8 cellular contexts compared by ENCODE assay signal in the genomic region with DNA sequence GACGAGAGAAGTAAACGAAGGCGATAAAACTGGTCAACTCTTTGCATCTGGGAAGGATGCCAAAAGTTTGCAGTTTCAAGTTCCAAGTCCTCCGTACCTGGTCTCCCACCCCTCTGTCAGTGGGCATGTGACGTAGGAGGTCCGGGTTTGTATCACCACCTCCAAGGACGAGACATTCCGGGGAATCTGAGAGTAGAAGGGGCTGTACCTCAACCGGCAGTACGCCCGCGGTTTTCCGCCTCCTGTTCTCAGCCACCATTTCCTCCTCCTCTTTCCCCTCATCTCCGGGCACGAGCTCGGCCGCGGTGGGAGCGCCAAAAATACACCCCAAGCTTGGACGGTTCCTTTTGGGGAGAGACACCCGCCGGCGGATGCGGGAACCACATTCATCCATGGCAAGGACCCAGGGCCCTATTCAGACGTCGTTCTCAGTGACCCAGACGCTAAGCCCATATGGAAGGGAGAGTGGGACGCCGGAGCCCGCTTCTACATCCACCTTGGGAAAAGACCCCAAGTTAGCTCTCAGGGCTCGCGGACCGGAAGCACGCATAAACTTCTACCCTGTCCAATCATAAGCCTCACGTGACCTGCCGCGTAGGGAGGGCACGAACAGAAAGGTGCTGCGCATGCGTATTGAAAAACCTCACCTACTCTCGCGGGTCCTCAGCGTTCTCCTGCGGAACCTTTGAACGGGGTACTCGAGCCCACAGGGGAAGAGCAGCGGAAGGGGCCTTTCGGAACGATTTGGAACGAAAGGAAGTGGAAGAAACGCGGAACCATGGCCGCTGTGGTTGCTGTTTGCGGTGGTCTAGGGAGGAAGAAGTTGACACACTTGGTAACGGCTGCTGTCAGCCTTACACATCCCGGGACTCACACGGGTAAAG. TPM values are rescaled to one million over a fixed set of nuclear protein-coding genes. Genes with fewer than 3 reads are reported as not detected.
A peak's percentile ranks its signal among the peaks of the same experiment; 100 is the strongest.
DNase-seq lines count a peak whose midpoint lies in the region; ATAC-seq and TF ChIP-seq lines count a peak whose summit lies in the region.

A gene with protein sequence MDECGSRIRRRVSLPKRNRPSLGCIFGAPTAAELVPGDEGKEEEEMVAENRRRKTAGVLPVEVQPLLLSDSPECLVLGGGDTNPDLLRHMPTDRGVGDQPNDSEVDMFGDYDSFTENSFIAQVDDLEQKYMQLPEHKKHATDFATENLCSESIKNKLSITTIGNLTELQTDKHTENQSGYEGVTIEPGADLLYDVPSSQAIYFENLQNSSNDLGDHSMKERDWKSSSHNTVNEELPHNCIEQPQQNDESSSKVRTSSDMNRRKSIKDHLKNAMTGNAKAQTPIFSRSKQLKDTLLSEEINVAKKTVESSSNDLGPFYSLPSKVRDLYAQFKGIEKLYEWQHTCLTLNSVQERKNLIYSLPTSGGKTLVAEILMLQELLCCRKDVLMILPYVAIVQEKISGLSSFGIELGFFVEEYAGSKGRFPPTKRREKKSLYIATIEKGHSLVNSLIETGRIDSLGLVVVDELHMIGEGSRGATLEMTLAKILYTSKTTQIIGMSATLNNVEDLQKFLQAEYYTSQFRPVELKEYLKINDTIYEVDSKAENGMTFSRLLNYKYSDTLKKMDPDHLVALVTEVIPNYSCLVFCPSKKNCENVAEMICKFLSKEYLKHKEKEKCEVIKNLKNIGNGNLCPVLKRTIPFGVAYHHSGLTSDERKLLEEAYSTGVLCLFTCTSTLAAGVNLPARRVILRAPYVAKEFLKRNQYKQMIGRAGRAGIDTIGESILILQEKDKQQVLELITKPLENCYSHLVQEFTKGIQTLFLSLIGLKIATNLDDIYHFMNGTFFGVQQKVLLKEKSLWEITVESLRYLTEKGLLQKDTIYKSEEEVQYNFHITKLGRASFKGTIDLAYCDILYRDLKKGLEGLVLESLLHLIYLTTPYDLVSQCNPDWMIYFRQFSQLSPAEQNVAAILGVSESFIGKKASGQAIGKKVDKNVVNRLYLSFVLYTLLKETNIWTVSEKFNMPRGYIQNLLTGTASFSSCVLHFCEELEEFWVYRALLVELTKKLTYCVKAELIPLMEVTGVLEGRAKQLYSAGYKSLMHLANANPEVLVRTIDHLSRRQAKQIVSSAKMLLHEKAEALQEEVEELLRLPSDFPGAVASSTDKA (minus strand): TSS at position 524 of the 884 bp plus-strand sequence. CDS start 130 bp downstream, at position 394.
TSS of gene MRPS18C (plus strand) at position 759 of the 884 bp plus-strand sequence. CDS start at position 779, 20 bp downstream.

- peaks cover 54% of the 10 kb centered on the region for H3K36me3 Mint-ChIP-seq in activated naive CD4-positive, alpha-beta T cell treated with anti-CD3 and anti-CD28 coated beads, Interleukin-2, amount 10 ng/mL, durations not matched to agents 7 days and 5 days

- H3K9me3 Mint-ChIP-seq in activated naive CD4-positive, alpha-beta T cell treated with anti-CD3 and anti-CD28 coated beads, Interleukin-2, amount 10 ng/mL, durations not matched to agents 7 days and 5 days: no peaks in the 10 kb centered on the region

- peak within 1 kb of the TSS; percentile 100 for H3K27ac Mint-ChIP-seq in activated naive CD4-positive, alpha-beta T cell treated with anti-CD3 and anti-CD28 coated beads, Interleukin-2, amount 10 ng/mL, durations not matched to agents 7 days and 5 days

- H3K4me3 ChIP-seq in NB4 (ENCODE audit: low read depth, low read length): peak within 1 kb of the TSS; percentile 90
- H3K4me3 ChIP-seq in SK-N-MC: peak within 1 kb of the TSS; percentile 100
- peak within 1 kb of the TSS; percentile 75 to 99 for H3K4me3 ChIP-seq in gastroesophageal sphincter
- peak within 1 kb of the TSS; percentile 80 to 98 for H3K4me3 ChIP-seq in neutrophil (ENCODE audit: low read depth in 1 of 2, low read length in 1 of 2)

- peaks cover 53% of the 10 kb centered on the region for H3K4me1 Mint-ChIP-seq in activated naive CD4-positive, alpha-beta T cell treated with anti-CD3 and anti-CD28 coated beads, Interleukin-2, amount 10 ng/mL, durations not matched to agents 7 days and 5 days

- peak within 1 kb of the TSS; percentile 98 for H3K9ac ChIP-seq in SK-N-MC (ENCODE audit: insufficient read length)

- H3K9me3 ChIP-seq in SK-N-MC (ENCODE audit: low read depth, low read length) (no peaks in the 10 kb centered on the region), gastroesophageal sphincter (no peaks in the 10 kb centered on the region), neutrophil (no peaks in the 10 kb centered on the region)

- 0% methylated on average over 6 to 40 of the region's 57 CpGs for WGBS in gastroesophageal sphincter (ENCODE audit: low coverage in 1 of 2), 2 donors

- TF ChIP-seq POLR2A in NB4 (IDR thresholded peaks at IDR 0.05; ENCODE audit: extremely low read depth, insufficient read length): peak; percentile 88
- peak; percentile 58 to 76 for TF ChIP-seq POLR2A in gastroesophageal sphincter (IDR thresholded peaks at IDR 0.05)

- H3K27me3 Mint-ChIP-seq in activated naive CD4-positive, alpha-beta T cell treated with anti-CD3 and anti-CD28 coated beads, Interleukin-2, amount 10 ng/mL, durations not matched to agents 7 days and 5 days: no peaks in the 10 kb centered on the region

- H3K36me3 ChIP-seq in SK-N-MC (ENCODE audit: insufficient read depth, low read length) (peaks cover 48% of the 10 kb centered on the region), gastroesophageal sphincter (peaks cover 0 to 62% of the 10 kb centered on the region in 2 donors), neutrophil (peaks cover 22% of the 10 kb centered on the region)

- DNase-seq in GM10248 (ENCODE audit: extremely low spot score): peak; percentile 95
- peak; percentile 99 for DNase-seq in NB4 (ENCODE audit: low read depth)
- DNase-seq in SK-N-MC (ENCODE audit: low read depth, low spot score): peak; percentile 97
- peak; percentile 97 for DNase-seq in activated naive CD4-positive, alpha-beta T cell treated with anti-CD3 and anti-CD28 coated beads, Interleukin-2, amount 10 ng/mL, durations not matched to agents 7 days and 5 days
- peak; percentile 62 to 97 (median 91) for DNase-seq in substantia nigra (lab: John Stamatoyannopoulos, UW)

- POLR2A ChIA-PET in GM10248 (lab: Yijun Ruan, JAX): interaction anchor here (0.5 to 0.7 kb wide), 2 partner anchors 19 to 1026 kb away, joined by 3 to 4 read pairs; no protein-coding TSS in a partner anchor

- H3K4me3 Mint-ChIP-seq in activated naive CD4-positive, alpha-beta T cell treated with anti-CD3 and anti-CD28 coated beads, Interleukin-2, amount 10 ng/mL, durations not matched to agents 7 days and 5 days: peak within 1 kb of the TSS; percentile 97

- H3K27ac ChIP-seq in SK-N-MC: peak within 1 kb of the TSS; percentile 86
- peak within 1 kb of the TSS; percentile 94 to 100 (median 98) for H3K27ac ChIP-seq in gastroesophageal sphincter
- peak within 1 kb of the TSS; percentile 92 for H3K27ac ChIP-seq in neutrophil
- peak within 1 kb of the TSS; percentile 84 for H3K27ac ChIP-seq in substantia nigra (ENCODE audit: low read depth, low read length, poor library complexity, severe bottlenecking)

- peak; percentile 97 for ATAC-seq in HG02571 (IDR thresholded peaks at IDR 0.05; ENCODE audit: unreplicated experiment)
- ATAC-seq in gastroesophageal sphincter: peak; percentile 99

- CTCF ChIA-PET in GM10248 (lab: Yijun Ruan, JAX): interaction anchor here (2.5 to 2.7 kb wide), 2 partner anchors 10 to 15 kb away, joined by 9 to 15 read pairs; no protein-coding TSS in a partner anchor
- CTCF ChIA-PET in activated naive CD4-positive, alpha-beta T cell treated with anti-CD3 and anti-CD28 coated beads, Interleukin-2, amount 10 ng/mL, durations not matched to agents 7 days and 5 days (lab: Charles Lee): interaction anchor here (0.7 to 2.8 kb wide), 3 partner anchors 93 to 172 kb away, joined by 3 to 11 read pairs (median 3); partner anchors contain the start of gene COQ2

- TF ChIP-seq CTCF in GM10248 (IDR thresholded peaks at IDR 0.05; ENCODE audit: control extremely low read depth, extremely low read depth, low read depth, missing control alignments) (no peak), NB4 (IDR thresholded peaks at IDR 0.05; ENCODE audit: low read depth, low read length) (peak; percentile 2), gastroesophageal sphincter (IDR thresholded peaks at IDR 0.05) (peak in 3 of 4 experiments; percentile 30 to 54 (median 47)), neutrophil (IDR thresholded peaks at IDR 0.05) (peak; percentile 49)

- H3K27me3 ChIP-seq in gastroesophageal sphincter (no peaks in the 10 kb centered on the region), neutrophil (no peaks in the 10 kb centered on the region)

- H3K4me1 ChIP-seq in gastroesophageal sphincter (peaks cover 9 to 44% (median 14%) of the 10 kb centered on the region in 3 donors), neutrophil (ENCODE audit: control insufficient read depth in 1 of 2, insufficient read depth in 1 of 2, low read depth in 1 of 2, low read length in 1 of 2) (peaks cover 20 to 23% of the 10 kb centered on the region in 2 experiments)

- TF ChIP-seq EP300 in gastroesophageal sphincter (IDR thresholded peaks at IDR 0.05): no peak

RNA-seq across cellular contexts. Expression of the first gene that starts in this region (rescaled TPM):
- total RNA-seq in gastroesophageal sphincter: 10 to 100 TPM; 10.3 to 16.7 (median 13.6) TPM

RNA-seq across cellular contexts. Expression of gene MRPS18C, which starts in this region (rescaled TPM):
- 10 to 100 TPM; 14.9 to 48.5 (median 20.3) TPM for total RNA-seq in gastroesophageal sphincter

Comparison
In these comparisons a context has a peak if more than half of its experiments do, and no peak if none do; other contexts are left out.
1. Peak in every context shown above with its lines: DNase-seq, ATAC-seq, H3K4me3 ChIP-seq and H3K27ac ChIP-seq.